In the genomic region with DNA sequence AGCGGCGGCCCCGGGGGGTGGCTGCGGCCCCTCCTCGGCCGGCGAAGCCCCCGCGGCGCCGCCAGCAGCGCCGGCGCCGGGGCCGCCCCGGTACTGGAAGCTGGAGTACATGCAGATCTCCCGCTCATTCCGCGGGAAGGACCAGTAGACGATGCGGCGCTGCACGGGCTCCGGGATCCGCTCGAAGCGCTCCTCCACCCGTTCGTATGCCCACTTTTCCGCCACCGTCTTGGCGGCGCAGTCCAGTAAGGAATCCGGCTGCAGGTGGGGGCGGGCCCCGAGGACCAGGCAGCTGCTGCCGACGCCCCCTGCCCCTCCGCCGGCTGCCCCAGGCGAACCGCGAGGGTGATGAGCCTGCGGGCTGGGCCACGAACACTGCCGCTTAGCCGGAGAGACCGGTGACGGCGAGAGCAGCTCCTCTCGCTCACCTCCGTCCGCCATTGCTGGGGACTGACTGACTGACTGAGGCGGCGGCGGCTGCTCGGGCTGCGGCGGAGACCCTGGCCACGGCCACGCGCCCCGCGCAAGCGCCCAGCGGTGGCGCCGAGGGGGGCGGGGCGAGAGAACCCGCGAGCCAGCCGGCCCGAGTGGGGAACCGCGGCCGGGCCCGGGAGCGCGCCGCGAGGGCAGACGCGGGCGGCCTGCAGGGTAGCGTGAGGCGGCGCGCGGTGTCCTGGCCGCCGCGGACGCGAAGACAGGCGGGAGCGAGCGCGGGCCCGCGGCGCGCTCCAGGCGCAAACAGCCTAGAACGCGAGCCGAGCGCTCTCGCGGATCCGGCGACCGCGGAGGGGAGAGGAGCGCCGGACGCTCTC, we compare ENCODE assay signal across 8 cellular contexts. TPM values are rescaled to one million over a fixed set of nuclear protein-coding genes. Genes with fewer than 3 reads are reported as not detected.
DNase-seq lines count a peak whose midpoint lies in the region; ATAC-seq and TF ChIP-seq lines count a peak whose summit lies in the region.

Gene ZSWIM5 (minus strand): TSS at position 696 of the 812 bp plus-strand sequence. CDS start 255 bp downstream, at position 441.

- DNase-seq in DMS153 treated with DMSO at 0.1 percent for 48 hours (lab: John Stamatoyannopoulos, UW; ENCODE audit: unreplicated experiment) (peak; percentile 92), GM23338 (ENCODE audit: low spot score) (peak; percentile 83), NCI-H1417 treated with DMSO at 0.1 percent for 48 hours (lab: John Stamatoyannopoulos, UW) (peak; percentile 31), chondrocyte (ENCODE audit: low spot score) (no peak), kidney glomerular epithelial cell (lab: John Stamatoyannopoulos, UW) (peak; percentile 40), A172 (ENCODE audit: low spot score) (no peak)
- peak; percentile 35 to 37 for DNase-seq in activated CD4-positive, alpha-beta T cell treated with anti-CD3 and anti-CD28 coated beads for 24 hours (ENCODE audit: low read depth in 2 of 2)
- DNase-seq in stimulated activated CD4-positive, alpha-beta T cell treated with anti-CD3 and anti-CD28 coated beads, Interleukin-15, amount 100 ng/mL, for 24 hours = peak; percentile 75

- no peak within 1 kb of the TSS for H3K27ac ChIP-seq in GM23338 (ENCODE audit: low read depth)

- H3K27me3 ChIP-seq in GM23338 (ENCODE audit: insufficient read depth) = peaks cover 53% of the 10 kb centered on the region

- H3K36me3 ChIP-seq in GM23338 (ENCODE audit: insufficient read depth) = no peaks in the 10 kb centered on the region

- H3K79me2 ChIP-seq in GM23338 (replicated peaks; ENCODE audit: insufficient read depth) = no peaks in the 10 kb centered on the region

- no peaks in the 10 kb centered on the region; the same call in 2 of the 3 replicates for H3K36me3 Mint-ChIP-seq in GM23338 (ENCODE audit: low read depth)
- no peaks in the 10 kb centered on the region for H3K36me3 Mint-ChIP-seq in chondrocyte (ENCODE audit: low read depth)

- H2AFZ ChIP-seq in GM23338 = peak within 1 kb of the TSS; percentile 98

- peak within 1 kb of the TSS; percentile 96 for H3K4me2 ChIP-seq in GM23338

- H3K4me1 Mint-ChIP-seq in GM23338 = peaks cover 28% of the 10 kb centered on the region
- peaks cover 13% of the 10 kb centered on the region for H3K4me1 Mint-ChIP-seq in chondrocyte (ENCODE audit: low read depth)

- peaks cover 8% of the 10 kb centered on the region for H3F3A ChIP-seq in GM23338 (replicated peaks; ENCODE audit: low read depth)

- H3K27ac Mint-ChIP-seq in GM23338 (no peak within 1 kb of the TSS; the same call in 1 of the 2 replicates), chondrocyte (ENCODE audit: unreplicated experiment) (peak within 1 kb of the TSS; percentile 53)

- H3K4me3 Mint-ChIP-seq in GM23338 = peak within 1 kb of the TSS; percentile 87
- H3K4me3 Mint-ChIP-seq in chondrocyte (ENCODE audit: unreplicated experiment) = peak within 1 kb of the TSS; percentile 78

- 0 out of 2 replicates have a peak, but pooled peaks cover 4% of the 10 kb centered on the region for H4K20me1 ChIP-seq in GM23338 (replicated peaks; ENCODE audit: insufficient read depth)

- no peak for TF ChIP-seq CTCF in GM23338 (conservative IDR thresholded peaks at IDR 0.05; ENCODE audit: low read depth in 2 of 2)
- TF ChIP-seq CTCF in chondrocyte (IDR thresholded peaks at IDR 0.05) = no peak

- H3K4me3 ChIP-seq in GM23338 = peak within 1 kb of the TSS; percentile 77

- peak; percentile 85 for ATAC-seq in GM23338

- H3K9me3 Mint-ChIP-seq in GM23338 = no peaks in the 10 kb centered on the region; the same call in 2 of the 3 replicates
- H3K9me3 Mint-ChIP-seq in chondrocyte (ENCODE audit: low read depth) = no peaks in the 10 kb centered on the region

- H3K4me1 ChIP-seq in GM23338 (ENCODE audit: insufficient read depth) = peaks cover 24% of the 10 kb centered on the region

- no peaks in the 10 kb centered on the region for H3K9me2 ChIP-seq in GM23338 (ENCODE audit: insufficient read depth)

- H3K27me3 Mint-ChIP-seq in GM23338 (ENCODE audit: insufficient read depth, low read depth, poor library complexity) (peaks cover 21% of the 10 kb centered on the region), chondrocyte (ENCODE audit: low read depth) (peaks cover 31% of the 10 kb centered on the region)

TF ChIP-seq in GM23338, 12 proteins besides CTCF, POLR2A, EP300 and RAD21:
- TF ChIP-seq REST (IDR thresholded peaks at IDR 0.05; ENCODE audit: unreplicated experiment) = peak; percentile 31
- TF ChIP-seq POLR2AphosphoS5 (IDR thresholded peaks at IDR 0.05; ENCODE audit: low read depth) = peak; percentile 24; the same call in 1 of the 2 replicates
- TF ChIP-seq STAT1 (IDR thresholded peaks at IDR 0.05; ENCODE audit: unreplicated experiment) = no peak
TF ChIP-seq in GM23338: peak in this region for 2.

RNA-seq across cellular contexts. Expression of gene ZSWIM5, which starts in this region (rescaled TPM):
- 2.6 and 3.6 TPM in 2 replicates for total RNA-seq in GM23338 (2014; rRNA removed; shearing (Covaris generic))
- polyA plus RNA-seq in GM23338 (2016; fragmentation: Nextera tagmentation; extraction: Ambion mirVana) = 0.49 and 0.65 TPM in 2 replicates
- 0.51 to 1.1 TPM (median 1.0 TPM) in 3 replicates for total RNA-seq in chondrocyte
- 0.14 and 0.16 TPM in 2 replicates for total RNA-seq in A172 (2014; rRNA removed; shearing (Covaris generic))

Comparison
In these comparisons a context has a peak if more than half of its experiments do, and no peak if none do; other contexts are left out.
1. DNase-seq: peak in DMS153 treated with DMSO at 0.1 percent for 48 hours (single experiment), GM23338 (single experiment), NCI-H1417 treated with DMSO at 0.1 percent for 48 hours (single experiment), activated CD4-positive, alpha-beta T cell treated with anti-CD3 and anti-CD28 coated beads for 24 hours (2 of 2), kidney glomerular epithelial cell (single experiment) and stimulated activated CD4-positive, alpha-beta T cell treated with anti-CD3 and anti-CD28 coated beads, Interleukin-15, amount 100 ng/mL, for 24 hours (single experiment); none in chondrocyte (single experiment) and A172 (single experiment).